11 cellular contexts compared by ENCODE assay signal in genomic region chr9:114034176-114034575, GRCh38. TPM values are rescaled to one million over a fixed set of nuclear protein-coding genes. Genes with fewer than 3 reads are reported as not detected.
"Had no signal": no experiment of that assay in that cellular context is flagged by ENCODE, and none has a peak within 500 bp of the region (broad histone marks: within the 10 kb centered on the region; RNA-seq: fewer than 3 reads in every experiment).

No MANE protein-coding gene starts in this region.

- H3K27ac ChIP-seq: stomach, thyroid gland had no signal

- H3K4me3 ChIP-seq: stomach, thyroid gland had no signal

- H3K4me1 ChIP-seq: stomach had no signal

- H3K9me3 ChIP-seq: stomach, thyroid gland had no signal

- DNase-seq: activated CD4-positive, alpha-beta T cell treated with anti-CD3 and anti-CD28 coated beads, Interleukin-2, amount 50 U/mL, for 1 hour; activated CD4-positive, CD25-positive, alpha-beta regulatory T cell; activated naive CD4-positive, alpha-beta T cell treated with anti-CD3 and anti-CD28 coated beads, Interleukin-2, amount 10 ng/mL, durations not matched to agents 7 days and 5 days; central memory CD4-positive, alpha-beta T cell; mesenchymal stem cell; stimulated activated CD4-positive, alpha-beta T cell treated with anti-CD3 and anti-CD28 coated beads, Interleukin-15, amount 100 ng/mL, for 24 hours; stimulated activated CD4-positive, alpha-beta T cell treated with anti-CD3 and anti-CD28 coated beads, Interleukin-4, amount 100 ng/mL, for 4 hours; stomach; thyroid gland had no signal

- H3K27me3 ChIP-seq: stomach, thyroid gland had no signal

RNA-seq across cellular contexts. Expression of gene AMBP, which starts 43.9 kb away (rescaled TPM):
- total RNA-seq: osteoblast; T-helper 2 cell treated with Interferon-gamma antibody and Interleukin-4, amounts not matched to agents 100 ng/mL and 5 ng/mL, for 36 hours had no signal
